17 cellular contexts compared by ENCODE assay signal in the genomic region with DNA sequence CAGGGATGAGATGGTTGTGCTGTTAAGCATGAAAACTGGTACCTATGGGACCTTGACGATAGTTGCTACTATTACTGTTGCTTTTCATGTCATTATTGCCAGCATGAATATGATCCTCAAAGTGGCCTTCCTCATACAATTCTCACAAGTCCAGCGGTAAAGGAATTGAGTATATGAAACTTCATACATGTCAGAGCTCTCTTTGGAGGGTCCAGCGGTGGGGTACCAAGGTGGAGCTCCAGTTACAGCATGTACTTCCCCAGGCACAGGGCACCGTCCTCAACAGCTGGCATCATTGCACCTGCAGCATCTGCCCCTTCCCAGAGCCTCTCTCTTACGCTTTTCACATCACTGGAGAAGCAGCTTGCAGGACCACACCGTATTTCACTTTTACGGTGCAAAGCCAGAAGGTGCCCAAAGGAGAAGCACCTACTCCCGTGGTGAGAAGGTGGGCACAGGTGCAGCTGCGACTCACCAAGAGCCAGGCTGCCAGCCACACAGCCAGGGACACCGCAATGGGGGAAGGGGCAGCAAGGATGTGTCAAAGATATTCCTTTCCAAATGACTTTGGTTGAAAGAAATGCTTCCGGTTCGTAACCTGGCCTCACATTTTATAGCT.
DNase-seq lines count a peak whose midpoint lies in the region; ATAC-seq and TF ChIP-seq lines count a peak whose summit lies in the region.
"Had no signal": no experiment of that assay in that cellular context is flagged by ENCODE, and none has a peak within 500 bp of the region (broad histone marks: within the 10 kb centered on the region; RNA-seq: fewer than 3 reads in every experiment).

No MANE protein-coding gene starts in this region.

- no peaks in the 10 kb centered on the region for H3K9me3 ChIP-seq in Karpas-422 (ENCODE audit: low read length)
- H3K9me3 ChIP-seq in spleen = no peaks in the 10 kb centered on the region
- H3K9me3 ChIP-seq: breast epithelium, prostate gland had no signal

- H3K4me1 ChIP-seq in Karpas-422 (ENCODE audit: low read length) (no peaks in the 10 kb centered on the region), spleen (peaks cover 8 to 60% (median 33%) of the 10 kb centered on the region in 6 donors)
- H3K4me1 ChIP-seq: breast epithelium, prostate gland had no signal

- H3K79me2 ChIP-seq in Karpas-422 (ENCODE audit: low read length) = no peaks in the 10 kb centered on the region

- TF ChIP-seq POLR2A in spleen (IDR thresholded peaks at IDR 0.05) = no peak

- ATAC-seq in GM19035 (IDR thresholded peaks at IDR 0.05; ENCODE audit: unreplicated experiment) (no peak), HG03196 (IDR thresholded peaks at IDR 0.05; ENCODE audit: unreplicated experiment) (no peak)
- ATAC-seq: naive thymus-derived CD8-positive, alpha-beta T cell had no signal

- H3K27me3 ChIP-seq in Karpas-422 (ENCODE audit: low read length) (peaks cover under 1% of the 10 kb centered on the region; the same call in 1 of the 2 replicates), spleen (replicated peaks in 1 of 7) (peaks cover 0 to 50% (median 30%) of the 10 kb centered on the region in 7 donors)

- no peaks in the 10 kb centered on the region for H3K9me2 ChIP-seq in Karpas-422 (replicated peaks; ENCODE audit: insufficient read depth, low read length)

- no peak for TF ChIP-seq CTCF in spleen (IDR thresholded peaks at IDR 0.05 in 8 of 11, conservative IDR thresholded peaks at IDR 0.05 in 3 of 11)

- WGBS in spleen, 5 donors = 85 to 93% (median 86%) methylated on average over 12 of the region's 12 CpGs

- H3K4me2 ChIP-seq in Karpas-422 (ENCODE audit: low read depth, low read length, poor library complexity, severe bottlenecking) = no peak overlapping the region

- no peak overlapping the region for H3K9ac ChIP-seq in Karpas-422 (ENCODE audit: low read length)

- no peaks in the 10 kb centered on the region for H4K20me1 ChIP-seq in Karpas-422 (ENCODE audit: insufficient read depth, low read depth, low read length)

- H3K36me3 ChIP-seq in Karpas-422 (ENCODE audit: insufficient read depth, low read length) (no peaks in the 10 kb centered on the region), spleen (no peaks in the 10 kb centered on the region)
- H3K36me3 ChIP-seq: breast epithelium, prostate gland had no signal

- H2AFZ ChIP-seq in Karpas-422 (ENCODE audit: low read length) = no peak overlapping the region

- H3K4me3 ChIP-seq in Karpas-422 (ENCODE audit: low read length) (no peak overlapping the region), spleen (no peak overlapping the region)
- H3K4me3 ChIP-seq: breast epithelium, prostate gland had no signal

- H3K27ac ChIP-seq in Karpas-422 (ENCODE audit: low read length) = no peak overlapping the region
- peak overlapping the region in 5 of 8 donors; percentile 11 to 83 (median 60) for H3K27ac ChIP-seq in spleen
- H3K27ac ChIP-seq: breast epithelium, prostate gland had no signal

- intact Hi-C loops in spleen (cut with DNase I; ENCODE audit: low total_unique reads) = no loop called here

- peak; percentile 67 for DNase-seq in activated CD8-positive, alpha-beta memory T cell treated with anti-CD3 and anti-CD28 coated beads for 24 hours
- no peak for DNase-seq in activated CD8-positive, alpha-beta memory T cell treated with anti-CD3 and anti-CD28 coated beads, Interleukin-2, amount 50 U/mL, for 4 hours
- DNase-seq in Karpas-422 (peak; percentile 48), islet precursor cell (peak; percentile 64), spleen (peak; percentile 82), inferior parietal cortex (ENCODE audit: extremely low spot score) (no peak)
- DNase-seq: CD4-positive, alpha-beta T cell; DMS79; foreskin fibroblast; naive thymus-derived CD8-positive, alpha-beta T cell; NCI-H1105; NCI-H526; substantia nigra had no signal

Comparison
In these comparisons a context has a peak if more than half of its experiments do, and no peak if none do; other contexts are left out.
1. DNase-seq: peak in activated CD8-positive, alpha-beta memory T cell treated with anti-CD3 and anti-CD28 coated beads for 24 hours (single experiment), Karpas-422 (single experiment), islet precursor cell (single experiment) and spleen (single experiment); none in activated CD8-positive, alpha-beta memory T cell treated with anti-CD3 and anti-CD28 coated beads, Interleukin-2, amount 50 U/mL, for 4 hours (single experiment) and inferior parietal cortex (single experiment).